In the genomic region with DNA sequence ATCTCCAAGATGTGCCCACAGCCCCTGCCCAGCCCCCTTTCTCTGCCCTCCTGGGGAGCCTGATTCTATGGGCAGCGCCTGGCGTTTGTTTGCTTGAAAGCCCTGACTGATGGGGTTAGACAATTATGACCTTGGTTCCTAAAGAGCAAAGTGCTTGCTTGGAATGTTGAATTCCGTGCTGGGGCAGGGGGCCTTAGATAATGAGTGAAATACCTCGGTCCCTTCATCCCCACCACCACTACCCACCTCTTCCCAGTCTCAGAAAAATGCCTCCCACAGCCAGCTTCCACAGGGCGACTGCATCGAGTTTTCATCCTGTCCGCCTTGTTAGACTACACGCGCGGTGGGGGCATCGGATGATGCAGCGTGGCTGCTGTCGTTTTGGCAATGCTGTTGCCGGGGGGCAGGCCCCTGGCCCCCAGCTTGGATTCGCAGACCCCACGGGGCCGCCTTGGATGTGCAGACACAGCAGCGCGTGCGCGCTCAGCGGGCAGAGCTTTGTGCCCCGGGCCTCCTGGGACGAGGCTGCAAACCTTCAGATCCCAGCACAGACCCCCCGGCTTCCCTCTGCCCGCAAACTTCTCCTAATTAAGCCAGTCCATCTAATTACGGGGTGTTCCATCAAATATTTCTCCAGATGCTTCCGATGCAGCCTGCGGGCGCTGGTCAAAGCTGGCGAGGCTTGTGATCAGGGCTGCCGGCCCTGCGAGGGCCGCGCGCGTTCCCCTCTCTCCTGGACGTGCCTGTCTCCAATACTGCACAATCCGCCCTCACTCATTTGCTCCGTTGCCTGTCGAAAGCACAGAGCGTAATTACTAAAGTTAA, we compare ENCODE assay signal across 1 cellular context.
A peak's percentile ranks its signal among the peaks of the same experiment; 100 is the strongest.
TF ChIP-seq lines count a peak whose summit lies in the region.

No MANE protein-coding gene starts in this region.

TF ChIP-seq in HepG2, 621 proteins besides CTCF, POLR2A, EP300 and RAD21 (continued from another document and continues in another):
- TF ChIP-seq KDM2A (CRISPR knock-in tag; IDR thresholded peaks at IDR 0.05; ENCODE audit: borderline replicate concordance, low read depth) (peak; percentile 30; the same call in 1 of the 2 replicates), SALL2 (CRISPR knock-in tag; IDR thresholded peaks at IDR 0.05) (no peak), PATZ1 (CRISPR knock-in tag; IDR thresholded peaks at IDR 0.05) (peak; percentile 94), TBX3 (IDR thresholded peaks at IDR 0.05; ENCODE audit: borderline replicate concordance) (no peak), ZFP36L2 (CRISPR knock-in tag; IDR thresholded peaks at IDR 0.05) (no peak), SP1 (IDR thresholded peaks at IDR 0.05) (no peak), SP1 (CRISPR knock-in tag; IDR thresholded peaks at IDR 0.05) (no peak), AGO2 (optimal IDR thresholded peaks at IDR 0.05; ENCODE audit: low read depth, low read length) (peak; percentile 75), ATF2 (CRISPR knock-in tag; IDR thresholded peaks at IDR 0.05) (no peak), RFXANK (CRISPR knock-in tag; IDR thresholded peaks at IDR 0.05) (no peak), ZC3H13 (CRISPR knock-in tag; IDR thresholded peaks at IDR 0.05) (0 out of 2 replicates have a peak, but pooled peaks have one; percentile 31), ATRX (CRISPR knock-in tag; IDR thresholded peaks at IDR 0.05; ENCODE audit: borderline replicate concordance) (no peak), ZNF768 (CRISPR knock-in tag; IDR thresholded peaks at IDR 0.05) (no peak; the same call in none of the 2 replicates), KLF13 (CRISPR knock-in tag; IDR thresholded peaks at IDR 0.05) (peak; percentile 73; the same call in 1 of the 2 replicates), ZNF34 (CRISPR knock-in tag; IDR thresholded peaks at IDR 0.05; ENCODE audit: borderline replicate concordance) (no peak), CBX1 (IDR thresholded peaks at IDR 0.05; ENCODE audit: low read depth) (no peak), ZNF567 (CRISPR knock-in tag; IDR thresholded peaks at IDR 0.05; ENCODE audit: borderline replicate concordance) (0 out of 2 replicates have a peak, but pooled peaks have one; percentile 59), ZNF282 (IDR thresholded peaks at IDR 0.05; ENCODE audit: partially characterized antibody) (no peak), GTF3A (CRISPR knock-in tag; conservative IDR thresholded peaks at IDR 0.05) (no peak), HINFP (CRISPR knock-in tag; IDR thresholded peaks at IDR 0.05; ENCODE audit: low read depth) (no peak), ATF7 (IDR thresholded peaks at IDR 0.05) (no peak), ATF7 (CRISPR knock-in tag; IDR thresholded peaks at IDR 0.05) (0 out of 2 replicates have a peak, but pooled peaks have one; percentile 7), NFE2L1 (CRISPR knock-in tag; IDR thresholded peaks at IDR 0.05; ENCODE audit: borderline replicate concordance) (no peak; the same call in 1 of the 2 replicates), FOXC1 (CRISPR knock-in tag; IDR thresholded peaks at IDR 0.05; ENCODE audit: borderline replicate concordance) (no peak)
- TF ChIP-seq, protein P1, sequence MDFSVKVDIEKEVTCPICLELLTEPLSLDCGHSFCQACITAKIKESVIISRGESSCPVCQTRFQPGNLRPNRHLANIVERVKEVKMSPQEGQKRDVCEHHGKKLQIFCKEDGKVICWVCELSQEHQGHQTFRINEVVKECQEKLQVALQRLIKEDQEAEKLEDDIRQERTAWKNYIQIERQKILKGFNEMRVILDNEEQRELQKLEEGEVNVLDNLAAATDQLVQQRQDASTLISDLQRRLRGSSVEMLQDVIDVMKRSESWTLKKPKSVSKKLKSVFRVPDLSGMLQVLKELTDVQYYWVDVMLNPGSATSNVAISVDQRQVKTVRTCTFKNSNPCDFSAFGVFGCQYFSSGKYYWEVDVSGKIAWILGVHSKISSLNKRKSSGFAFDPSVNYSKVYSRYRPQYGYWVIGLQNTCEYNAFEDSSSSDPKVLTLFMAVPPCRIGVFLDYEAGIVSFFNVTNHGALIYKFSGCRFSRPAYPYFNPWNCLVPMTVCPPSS (IDR thresholded peaks at IDR 0.05), result no peak
- TF ChIP-seq, protein P2, sequence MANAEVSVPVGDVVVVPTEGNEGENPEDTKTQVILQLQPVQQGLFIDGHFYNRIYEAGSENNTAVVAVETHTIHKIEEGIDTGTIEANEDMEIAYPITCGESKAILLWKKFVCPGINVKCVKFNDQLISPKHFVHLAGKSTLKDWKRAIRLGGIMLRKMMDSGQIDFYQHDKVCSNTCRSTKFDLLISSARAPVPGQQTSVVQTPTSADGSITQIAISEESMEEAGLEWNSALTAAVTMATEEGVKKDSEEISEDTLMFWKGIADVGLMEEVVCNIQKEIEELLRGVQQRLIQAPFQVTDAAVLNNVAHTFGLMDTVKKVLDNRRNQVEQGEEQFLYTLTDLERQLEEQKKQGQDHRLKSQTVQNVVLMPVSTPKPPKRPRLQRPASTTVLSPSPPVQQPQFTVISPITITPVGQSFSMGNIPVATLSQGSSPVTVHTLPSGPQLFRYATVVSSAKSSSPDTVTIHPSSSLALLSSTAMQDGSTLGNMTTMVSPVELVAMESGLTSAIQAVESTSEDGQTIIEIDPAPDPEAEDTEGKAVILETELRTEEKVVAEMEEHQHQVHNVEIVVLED (CRISPR knock-in tag; IDR thresholded peaks at IDR 0.05; ENCODE audit: borderline replicate concordance), result 0 out of 2 replicates have a peak, but pooled peaks have one; percentile 23
- TF ChIP-seq, protein P3, sequence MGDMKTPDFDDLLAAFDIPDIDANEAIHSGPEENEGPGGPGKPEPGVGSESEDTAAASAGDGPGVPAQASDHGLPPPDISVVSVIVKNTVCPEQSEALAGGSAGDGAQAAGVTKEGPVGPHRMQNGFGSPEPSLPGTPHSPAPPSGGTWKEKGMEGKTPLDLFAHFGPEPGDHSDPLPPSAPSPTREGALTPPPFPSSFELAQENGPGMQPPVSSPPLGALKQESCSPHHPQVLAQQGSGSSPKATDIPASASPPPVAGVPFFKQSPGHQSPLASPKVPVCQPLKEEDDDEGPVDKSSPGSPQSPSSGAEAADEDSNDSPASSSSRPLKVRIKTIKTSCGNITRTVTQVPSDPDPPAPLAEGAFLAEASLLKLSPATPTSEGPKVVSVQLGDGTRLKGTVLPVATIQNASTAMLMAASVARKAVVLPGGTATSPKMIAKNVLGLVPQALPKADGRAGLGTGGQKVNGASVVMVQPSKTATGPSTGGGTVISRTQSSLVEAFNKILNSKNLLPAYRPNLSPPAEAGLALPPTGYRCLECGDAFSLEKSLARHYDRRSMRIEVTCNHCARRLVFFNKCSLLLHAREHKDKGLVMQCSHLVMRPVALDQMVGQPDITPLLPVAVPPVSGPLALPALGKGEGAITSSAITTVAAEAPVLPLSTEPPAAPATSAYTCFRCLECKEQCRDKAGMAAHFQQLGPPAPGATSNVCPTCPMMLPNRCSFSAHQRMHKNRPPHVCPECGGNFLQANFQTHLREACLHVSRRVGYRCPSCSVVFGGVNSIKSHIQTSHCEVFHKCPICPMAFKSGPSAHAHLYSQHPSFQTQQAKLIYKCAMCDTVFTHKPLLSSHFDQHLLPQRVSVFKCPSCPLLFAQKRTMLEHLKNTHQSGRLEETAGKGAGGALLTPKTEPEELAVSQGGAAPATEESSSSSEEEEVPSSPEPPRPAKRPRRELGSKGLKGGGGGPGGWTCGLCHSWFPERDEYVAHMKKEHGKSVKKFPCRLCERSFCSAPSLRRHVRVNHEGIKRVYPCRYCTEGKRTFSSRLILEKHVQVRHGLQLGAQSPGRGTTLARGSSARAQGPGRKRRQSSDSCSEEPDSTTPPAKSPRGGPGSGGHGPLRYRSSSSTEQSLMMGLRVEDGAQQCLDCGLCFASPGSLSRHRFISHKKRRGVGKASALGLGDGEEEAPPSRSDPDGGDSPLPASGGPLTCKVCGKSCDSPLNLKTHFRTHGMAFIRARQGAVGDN (CRISPR knock-in tag; IDR thresholded peaks at IDR 0.05), result peak; percentile 88
- TF ChIP-seq, protein P4, sequence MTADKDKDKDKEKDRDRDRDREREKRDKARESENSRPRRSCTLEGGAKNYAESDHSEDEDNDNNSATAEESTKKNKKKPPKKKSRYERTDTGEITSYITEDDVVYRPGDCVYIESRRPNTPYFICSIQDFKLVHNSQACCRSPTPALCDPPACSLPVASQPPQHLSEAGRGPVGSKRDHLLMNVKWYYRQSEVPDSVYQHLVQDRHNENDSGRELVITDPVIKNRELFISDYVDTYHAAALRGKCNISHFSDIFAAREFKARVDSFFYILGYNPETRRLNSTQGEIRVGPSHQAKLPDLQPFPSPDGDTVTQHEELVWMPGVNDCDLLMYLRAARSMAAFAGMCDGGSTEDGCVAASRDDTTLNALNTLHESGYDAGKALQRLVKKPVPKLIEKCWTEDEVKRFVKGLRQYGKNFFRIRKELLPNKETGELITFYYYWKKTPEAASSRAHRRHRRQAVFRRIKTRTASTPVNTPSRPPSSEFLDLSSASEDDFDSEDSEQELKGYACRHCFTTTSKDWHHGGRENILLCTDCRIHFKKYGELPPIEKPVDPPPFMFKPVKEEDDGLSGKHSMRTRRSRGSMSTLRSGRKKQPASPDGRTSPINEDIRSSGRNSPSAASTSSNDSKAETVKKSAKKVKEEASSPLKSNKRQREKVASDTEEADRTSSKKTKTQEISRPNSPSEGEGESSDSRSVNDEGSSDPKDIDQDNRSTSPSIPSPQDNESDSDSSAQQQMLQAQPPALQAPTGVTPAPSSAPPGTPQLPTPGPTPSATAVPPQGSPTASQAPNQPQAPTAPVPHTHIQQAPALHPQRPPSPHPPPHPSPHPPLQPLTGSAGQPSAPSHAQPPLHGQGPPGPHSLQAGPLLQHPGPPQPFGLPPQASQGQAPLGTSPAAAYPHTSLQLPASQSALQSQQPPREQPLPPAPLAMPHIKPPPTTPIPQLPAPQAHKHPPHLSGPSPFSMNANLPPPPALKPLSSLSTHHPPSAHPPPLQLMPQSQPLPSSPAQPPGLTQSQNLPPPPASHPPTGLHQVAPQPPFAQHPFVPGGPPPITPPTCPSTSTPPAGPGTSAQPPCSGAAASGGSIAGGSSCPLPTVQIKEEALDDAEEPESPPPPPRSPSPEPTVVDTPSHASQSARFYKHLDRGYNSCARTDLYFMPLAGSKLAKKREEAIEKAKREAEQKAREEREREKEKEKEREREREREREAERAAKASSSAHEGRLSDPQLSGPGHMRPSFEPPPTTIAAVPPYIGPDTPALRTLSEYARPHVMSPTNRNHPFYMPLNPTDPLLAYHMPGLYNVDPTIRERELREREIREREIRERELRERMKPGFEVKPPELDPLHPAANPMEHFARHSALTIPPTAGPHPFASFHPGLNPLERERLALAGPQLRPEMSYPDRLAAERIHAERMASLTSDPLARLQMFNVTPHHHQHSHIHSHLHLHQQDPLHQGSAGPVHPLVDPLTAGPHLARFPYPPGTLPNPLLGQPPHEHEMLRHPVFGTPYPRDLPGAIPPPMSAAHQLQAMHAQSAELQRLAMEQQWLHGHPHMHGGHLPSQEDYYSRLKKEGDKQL (CRISPR knock-in tag; IDR thresholded peaks at IDR 0.05; ENCODE audit: low read depth), result no peak
- TF ChIP-seq, protein P5, sequence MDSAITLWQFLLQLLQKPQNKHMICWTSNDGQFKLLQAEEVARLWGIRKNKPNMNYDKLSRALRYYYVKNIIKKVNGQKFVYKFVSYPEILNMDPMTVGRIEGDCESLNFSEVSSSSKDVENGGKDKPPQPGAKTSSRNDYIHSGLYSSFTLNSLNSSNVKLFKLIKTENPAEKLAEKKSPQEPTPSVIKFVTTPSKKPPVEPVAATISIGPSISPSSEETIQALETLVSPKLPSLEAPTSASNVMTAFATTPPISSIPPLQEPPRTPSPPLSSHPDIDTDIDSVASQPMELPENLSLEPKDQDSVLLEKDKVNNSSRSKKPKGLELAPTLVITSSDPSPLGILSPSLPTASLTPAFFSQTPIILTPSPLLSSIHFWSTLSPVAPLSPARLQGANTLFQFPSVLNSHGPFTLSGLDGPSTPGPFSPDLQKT (CRISPR knock-in tag; IDR thresholded peaks at IDR 0.05; ENCODE audit: borderline replicate concordance), result no peak
- TF ChIP-seq, protein P6, sequence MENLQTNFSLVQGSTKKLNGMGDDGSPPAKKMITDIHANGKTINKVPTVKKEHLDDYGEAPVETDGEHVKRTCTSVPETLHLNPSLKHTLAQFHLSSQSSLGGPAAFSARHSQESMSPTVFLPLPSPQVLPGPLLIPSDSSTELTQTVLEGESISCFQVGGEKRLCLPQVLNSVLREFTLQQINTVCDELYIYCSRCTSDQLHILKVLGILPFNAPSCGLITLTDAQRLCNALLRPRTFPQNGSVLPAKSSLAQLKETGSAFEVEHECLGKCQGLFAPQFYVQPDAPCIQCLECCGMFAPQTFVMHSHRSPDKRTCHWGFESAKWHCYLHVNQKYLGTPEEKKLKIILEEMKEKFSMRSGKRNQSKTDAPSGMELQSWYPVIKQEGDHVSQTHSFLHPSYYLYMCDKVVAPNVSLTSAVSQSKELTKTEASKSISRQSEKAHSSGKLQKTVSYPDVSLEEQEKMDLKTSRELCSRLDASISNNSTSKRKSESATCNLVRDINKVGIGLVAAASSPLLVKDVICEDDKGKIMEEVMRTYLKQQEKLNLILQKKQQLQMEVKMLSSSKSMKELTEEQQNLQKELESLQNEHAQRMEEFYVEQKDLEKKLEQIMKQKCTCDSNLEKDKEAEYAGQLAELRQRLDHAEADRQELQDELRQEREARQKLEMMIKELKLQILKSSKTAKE (CRISPR knock-in tag; IDR thresholded peaks at IDR 0.05; ENCODE audit: borderline replicate concordance), result 0 out of 2 replicates have a peak, but pooled peaks have one; percentile 42
